ENCODE assay signal across 1 cellular context in the genomic region with DNA sequence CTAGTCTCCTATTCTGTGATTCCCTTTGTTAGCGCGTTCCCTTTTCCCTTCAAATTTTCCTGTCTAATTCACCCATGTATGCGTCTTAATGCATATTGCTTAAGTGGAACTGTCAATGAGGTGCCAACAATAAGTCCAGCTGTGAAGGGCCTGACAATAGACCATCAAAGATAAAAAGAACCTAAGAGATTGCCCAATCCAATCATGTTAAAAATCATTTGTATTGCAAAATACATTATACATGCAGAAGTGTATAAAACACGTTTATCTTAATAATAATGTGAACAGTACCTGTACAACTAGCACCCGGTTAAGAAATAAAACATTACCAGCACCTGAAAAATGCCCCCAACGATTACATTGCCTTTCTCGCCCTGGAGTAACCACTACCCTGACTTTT.
TF ChIP-seq lines count a peak whose summit lies in the region.

No MANE protein-coding gene starts in this region.

TF ChIP-seq in GM12878, 131 proteins besides CTCF, POLR2A, EP300 and RAD21 (continued from another document):
- TF ChIP-seq, protein P1, sequence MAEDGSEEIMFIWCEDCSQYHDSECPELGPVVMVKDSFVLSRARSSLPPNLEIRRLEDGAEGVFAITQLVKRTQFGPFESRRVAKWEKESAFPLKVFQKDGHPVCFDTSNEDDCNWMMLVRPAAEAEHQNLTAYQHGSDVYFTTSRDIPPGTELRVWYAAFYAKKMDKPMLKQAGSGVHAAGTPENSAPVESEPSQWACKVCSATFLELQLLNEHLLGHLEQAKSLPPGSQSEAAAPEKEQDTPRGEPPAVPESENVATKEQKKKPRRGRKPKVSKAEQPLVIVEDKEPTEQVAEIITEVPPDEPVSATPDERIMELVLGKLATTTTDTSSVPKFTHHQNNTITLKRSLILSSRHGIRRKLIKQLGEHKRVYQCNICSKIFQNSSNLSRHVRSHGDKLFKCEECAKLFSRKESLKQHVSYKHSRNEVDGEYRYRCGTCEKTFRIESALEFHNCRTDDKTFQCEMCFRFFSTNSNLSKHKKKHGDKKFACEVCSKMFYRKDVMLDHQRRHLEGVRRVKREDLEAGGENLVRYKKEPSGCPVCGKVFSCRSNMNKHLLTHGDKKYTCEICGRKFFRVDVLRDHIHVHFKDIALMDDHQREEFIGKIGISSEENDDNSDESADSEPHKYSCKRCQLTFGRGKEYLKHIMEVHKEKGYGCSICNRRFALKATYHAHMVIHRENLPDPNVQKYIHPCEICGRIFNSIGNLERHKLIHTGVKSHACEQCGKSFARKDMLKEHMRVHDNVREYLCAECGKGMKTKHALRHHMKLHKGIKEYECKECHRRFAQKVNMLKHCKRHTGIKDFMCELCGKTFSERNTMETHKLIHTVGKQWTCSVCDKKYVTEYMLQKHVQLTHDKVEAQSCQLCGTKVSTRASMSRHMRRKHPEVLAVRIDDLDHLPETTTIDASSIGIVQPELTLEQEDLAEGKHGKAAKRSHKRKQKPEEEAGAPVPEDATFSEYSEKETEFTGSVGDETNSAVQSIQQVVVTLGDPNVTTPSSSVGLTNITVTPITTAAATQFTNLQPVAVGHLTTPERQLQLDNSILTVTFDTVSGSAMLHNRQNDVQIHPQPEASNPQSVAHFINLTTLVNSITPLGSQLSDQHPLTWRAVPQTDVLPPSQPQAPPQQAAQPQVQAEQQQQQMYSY (CRISPR knock-in tag; IDR thresholded peaks at IDR 0.05) = no peak
- no peak for TF ChIP-seq PML (IDR thresholded peaks at IDR 0.05; ENCODE audit: low read length)
- TF ChIP-seq EZH2 (IDR thresholded peaks at IDR 0.05; ENCODE audit: borderline replicate concordance, control insufficient read depth, low read depth, low read length) = no peak
- TF ChIP-seq IKZF2 (IDR thresholded peaks at IDR 0.05) = no peak
- TF ChIP-seq, protein P2, sequence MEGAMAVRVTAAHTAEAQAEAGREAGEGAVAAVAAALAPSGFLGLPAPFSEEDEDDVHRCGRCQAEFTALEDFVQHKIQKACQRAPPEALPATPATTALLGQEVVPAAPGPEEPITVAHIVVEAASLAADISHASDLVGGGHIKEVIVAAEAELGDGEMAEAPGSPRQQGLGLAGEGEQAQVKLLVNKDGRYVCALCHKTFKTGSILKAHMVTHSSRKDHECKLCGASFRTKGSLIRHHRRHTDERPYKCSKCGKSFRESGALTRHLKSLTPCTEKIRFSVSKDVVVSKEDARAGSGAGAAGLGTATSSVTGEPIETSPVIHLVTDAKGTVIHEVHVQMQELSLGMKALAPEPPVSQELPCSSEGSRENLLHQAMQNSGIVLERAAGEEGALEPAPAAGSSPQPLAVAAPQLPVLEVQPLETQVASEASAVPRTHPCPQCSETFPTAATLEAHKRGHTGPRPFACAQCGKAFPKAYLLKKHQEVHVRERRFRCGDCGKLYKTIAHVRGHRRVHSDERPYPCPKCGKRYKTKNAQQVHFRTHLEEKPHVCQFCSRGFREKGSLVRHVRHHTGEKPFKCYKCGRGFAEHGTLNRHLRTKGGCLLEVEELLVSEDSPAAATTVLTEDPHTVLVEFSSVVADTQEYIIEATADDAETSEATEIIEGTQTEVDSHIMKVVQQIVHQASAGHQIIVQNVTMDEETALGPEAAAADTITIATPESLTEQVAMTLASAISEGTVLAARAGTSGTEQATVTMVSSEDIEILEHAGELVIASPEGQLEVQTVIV (IDR thresholded peaks at IDR 0.05; ENCODE audit: borderline replicate concordance, partially characterized antibody) = no peak
- no peak for TF ChIP-seq ZNF207 (IDR thresholded peaks at IDR 0.05; ENCODE audit: borderline replicate concordance)
- TF ChIP-seq, protein P3, sequence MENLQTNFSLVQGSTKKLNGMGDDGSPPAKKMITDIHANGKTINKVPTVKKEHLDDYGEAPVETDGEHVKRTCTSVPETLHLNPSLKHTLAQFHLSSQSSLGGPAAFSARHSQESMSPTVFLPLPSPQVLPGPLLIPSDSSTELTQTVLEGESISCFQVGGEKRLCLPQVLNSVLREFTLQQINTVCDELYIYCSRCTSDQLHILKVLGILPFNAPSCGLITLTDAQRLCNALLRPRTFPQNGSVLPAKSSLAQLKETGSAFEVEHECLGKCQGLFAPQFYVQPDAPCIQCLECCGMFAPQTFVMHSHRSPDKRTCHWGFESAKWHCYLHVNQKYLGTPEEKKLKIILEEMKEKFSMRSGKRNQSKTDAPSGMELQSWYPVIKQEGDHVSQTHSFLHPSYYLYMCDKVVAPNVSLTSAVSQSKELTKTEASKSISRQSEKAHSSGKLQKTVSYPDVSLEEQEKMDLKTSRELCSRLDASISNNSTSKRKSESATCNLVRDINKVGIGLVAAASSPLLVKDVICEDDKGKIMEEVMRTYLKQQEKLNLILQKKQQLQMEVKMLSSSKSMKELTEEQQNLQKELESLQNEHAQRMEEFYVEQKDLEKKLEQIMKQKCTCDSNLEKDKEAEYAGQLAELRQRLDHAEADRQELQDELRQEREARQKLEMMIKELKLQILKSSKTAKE (IDR thresholded peaks at IDR 0.05; ENCODE audit: low read depth, poor library complexity, severe bottlenecking) = no peak
- TF ChIP-seq ZBED1 (IDR thresholded peaks at IDR 0.05; ENCODE audit: borderline replicate concordance) = no peak
- TF ChIP-seq CHD2 (IDR thresholded peaks at IDR 0.05; ENCODE audit: borderline replicate concordance, low read depth, low read length) = no peak
- no peak for TF ChIP-seq MEF2A (IDR thresholded peaks at IDR 0.05; ENCODE audit: insufficient read depth, low read depth, low read length)
- no peak for TF ChIP-seq NBN (IDR thresholded peaks at IDR 0.05)
TF ChIP-seq in GM12878: peak in this region for 0.
